Comparison of ENCODE assay signal across 18 cellular contexts in genomic region chr20:9286501-9286900, GRCh38.
"Had no signal": no experiment of that assay in that cellular context is flagged by ENCODE, and none has a peak within 500 bp of the region (broad histone marks: within the 10 kb centered on the region; RNA-seq: fewer than 3 reads in every experiment).

No MANE protein-coding gene starts in this region.

- H3K4me3 ChIP-seq: dorsolateral prefrontal cortex, esophagus muscularis mucosa, mucosa of descending colon, psoas muscle, tibial nerve, vagina had no signal

- H3K36me3 ChIP-seq: esophagus muscularis mucosa, tibial nerve, vagina had no signal

- H3K27me3 ChIP-seq: dorsolateral prefrontal cortex, esophagus muscularis mucosa, tibial nerve, vagina had no signal

- FAIRE-seq: endometrium had no signal

- H3K27ac ChIP-seq: dorsolateral prefrontal cortex, esophagus muscularis mucosa, psoas muscle, tibial nerve, vagina had no signal

- ATAC-seq: activated naive CD4-positive, alpha-beta T cell treated with anti-CD3 and anti-CD28 coated beads, Interleukin-2, amount 50 U/mL, for 72 hours; mucosa of descending colon; natural killer cell treated with Interleukin-12 subunit alpha and Interleukin-12 subunit beta and Interleukin-15 and Interleukin-18, amount 100 ng/mL, for 72 hours; psoas muscle; sciatic nerve; stimulated activated naive B cell treated with anti-CD40 and anti-IgM and Interleukin-4, amounts not matched to agents 10 μg/mL and 1 μg/mL and 100 μg/mL, for 72 hours had no signal

- H3K27ac Mint-ChIP-seq: activated CD4-positive, alpha-beta T cell treated with anti-CD3 and anti-CD28 coated beads, Interleukin-2, amount 10 ng/mL, durations not matched to agents 7 days and 5 days; activated naive CD4-positive, alpha-beta T cell treated with anti-CD3 and anti-CD28 coated beads, Interleukin-2, amount 50 U/mL, for 72 hours; activated T-cell treated with anti-CD3 and anti-CD28 coated beads, Interleukin-2, amount 50 U/mL, for 24 hours; immature natural killer cell; natural killer cell treated with Interleukin-12 subunit alpha and Interleukin-12 subunit beta and Interleukin-15 and Interleukin-18, amount 100 ng/mL, for 72 hours; stimulated activated naive B cell treated with anti-CD40 and anti-IgM and Interleukin-4, amounts not matched to agents 10 μg/mL and 1 μg/mL and 100 μg/mL, for 72 hours had no signal

- DNase-seq: activated CD4-positive, alpha-beta T cell treated with anti-CD3 and anti-CD28 coated beads, Interleukin-2, amount 10 ng/mL, durations not matched to agents 7 days and 5 days; activated CD4-positive, CD25-positive, alpha-beta regulatory T cell; activated effector memory CD4-positive, alpha-beta T cell treated with anti-CD3 and anti-CD28 coated beads, Interleukin-2, amount 50 U/mL, for 16 hours; activated T-cell treated with anti-CD3 and anti-CD28 coated beads, Interleukin-2, amount 50 U/mL, for 24 hours; amygdala; dorsolateral prefrontal cortex; immature natural killer cell; mucosa of descending colon; psoas muscle; stimulated activated CD4-positive, alpha-beta T cell treated with anti-CD3 and anti-CD28 coated beads, Interleukin-2, amount 100 ng/mL, for 24 hours; stimulated activated naive B cell treated with anti-CD40 and anti-IgM and Interleukin-4, amounts not matched to agents 10 μg/mL and 1 μg/mL and 100 μg/mL, for 72 hours had no signal

- H3K36me3 Mint-ChIP-seq: activated naive CD4-positive, alpha-beta T cell treated with anti-CD3 and anti-CD28 coated beads, Interleukin-2, amount 50 U/mL, for 72 hours; immature natural killer cell; natural killer cell treated with Interleukin-12 subunit alpha and Interleukin-12 subunit beta and Interleukin-15 and Interleukin-18, amount 100 ng/mL, for 72 hours; stimulated activated naive B cell treated with anti-CD40 and anti-IgM and Interleukin-4, amounts not matched to agents 10 μg/mL and 1 μg/mL and 100 μg/mL, for 72 hours had no signal

- H3K4me1 Mint-ChIP-seq: activated CD4-positive, alpha-beta T cell treated with anti-CD3 and anti-CD28 coated beads, Interleukin-2, amount 10 ng/mL, durations not matched to agents 7 days and 5 days; immature natural killer cell; stimulated activated naive B cell treated with anti-CD40 and anti-IgM and Interleukin-4, amounts not matched to agents 10 μg/mL and 1 μg/mL and 100 μg/mL, for 72 hours had no signal

- H3K9me3 Mint-ChIP-seq: activated T-cell treated with anti-CD3 and anti-CD28 coated beads, Interleukin-2, amount 50 U/mL, for 24 hours had no signal

- H3K4me3 Mint-ChIP-seq: activated CD4-positive, alpha-beta T cell treated with anti-CD3 and anti-CD28 coated beads, Interleukin-2, amount 10 ng/mL, durations not matched to agents 7 days and 5 days; activated T-cell treated with anti-CD3 and anti-CD28 coated beads, Interleukin-2, amount 50 U/mL, for 24 hours; immature natural killer cell; natural killer cell treated with Interleukin-12 subunit alpha and Interleukin-12 subunit beta and Interleukin-15 and Interleukin-18, amount 100 ng/mL, for 72 hours; stimulated activated naive B cell treated with anti-CD40 and anti-IgM and Interleukin-4, amounts not matched to agents 10 μg/mL and 1 μg/mL and 100 μg/mL, for 72 hours had no signal

- H3K27me3 Mint-ChIP-seq: activated CD4-positive, alpha-beta T cell treated with anti-CD3 and anti-CD28 coated beads, Interleukin-2, amount 10 ng/mL, durations not matched to agents 7 days and 5 days; activated T-cell treated with anti-CD3 and anti-CD28 coated beads, Interleukin-2, amount 50 U/mL, for 24 hours; stimulated activated naive B cell treated with anti-CD40 and anti-IgM and Interleukin-4, amounts not matched to agents 10 μg/mL and 1 μg/mL and 100 μg/mL, for 72 hours had no signal

- H3K4me1 ChIP-seq: psoas muscle, vagina had no signal

- H3K9me3 ChIP-seq: esophagus muscularis mucosa, mucosa of descending colon, psoas muscle, tibial nerve, vagina had no signal
